Comparison of ENCODE assay signal across 22 cellular contexts in the genomic region with DNA sequence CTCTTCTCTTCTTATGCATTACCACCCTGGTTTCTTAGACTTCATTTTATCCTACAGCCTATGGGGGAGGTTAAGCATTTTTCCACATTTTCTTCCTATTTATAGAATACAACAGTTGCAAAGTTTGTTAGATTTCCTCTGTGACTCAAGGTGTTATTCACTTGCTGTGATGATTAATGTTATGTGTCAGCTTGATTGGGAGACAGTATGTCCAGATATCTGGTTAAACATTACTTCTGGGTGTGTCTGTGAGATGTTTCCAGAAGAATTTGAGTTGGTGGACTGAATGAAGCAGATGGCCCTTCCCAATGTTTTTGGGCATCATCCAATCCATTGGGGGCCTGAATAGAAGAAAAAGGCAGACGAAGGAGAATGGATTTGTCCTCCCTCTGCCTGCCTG.
DNase-seq lines count a peak whose midpoint lies in the region; ATAC-seq and TF ChIP-seq lines count a peak whose summit lies in the region.
"Had no signal": no experiment of that assay in that cellular context is flagged by ENCODE, and none has a peak within 500 bp of the region (broad histone marks: within the 10 kb centered on the region; RNA-seq: fewer than 3 reads in every experiment).

No MANE protein-coding gene starts in this region.

- H3K27ac ChIP-seq in PC-3 (ENCODE audit: low read length), result peak overlapping the region; percentile 77
- H3K27ac ChIP-seq: stomach had no signal

- no peaks in the 10 kb centered on the region for H3K79me2 ChIP-seq in PC-3 (ENCODE audit: low read length)

- H3K9ac ChIP-seq in PC-3 (ENCODE audit: low read length), result peak overlapping the region; percentile 28; the same call in 1 of the 2 replicates

- H3K4me3 ChIP-seq in PC-3 (ENCODE audit: low read length), result 0 out of 2 replicates have a peak overlapping the region, but pooled peaks have one; percentile 13
- H3K4me3 ChIP-seq in epithelial cell of esophagus (ENCODE audit: low read length), result no peak overlapping the region
- H3K4me3 ChIP-seq: dorsolateral prefrontal cortex, HAP-1, stomach had no signal

- H3K9me3 ChIP-seq in PC-3 (ENCODE audit: low read length), result no peaks in the 10 kb centered on the region
- H3K9me3 ChIP-seq: HAP-1 had no signal

- peaks cover 42% of the 10 kb centered on the region for H3K4me1 ChIP-seq in PC-3 (ENCODE audit: insufficient read depth, low read length)
- H3K4me1 ChIP-seq: HAP-1, stomach had no signal

- H2AFZ ChIP-seq in PC-3 (ENCODE audit: low read length), result no peak overlapping the region

- CTCF ChIA-PET in PC-3 (lab: Charles Lee), result no interaction called here

- POLR2A ChIA-PET in PC-3 (lab: Charles Lee; ENCODE audit: unreplicated experiment), result no interaction called here

- in situ Hi-C loops in GM13976 (cut with MboI; ENCODE audit: low sequenced_read_pairs, unreplicated experiment), result no loop called here

- no peaks in the 10 kb centered on the region for H4K20me1 ChIP-seq in PC-3 (ENCODE audit: low read length)

- peak overlapping the region; percentile 27 for H3K4me2 ChIP-seq in PC-3 (ENCODE audit: low read length)

- DNase-seq in AG08395 (ENCODE audit: low spot score) (peak; percentile 22), PC-3 (peak; percentile 77), epithelial cell of esophagus (ENCODE audit: low read depth) (peak; percentile 87), myocyte (ENCODE audit: low read depth) (peak; percentile 56), GM13976 (ENCODE audit: low spot score) (no peak), HUDEP-2 (lab: John Stamatoyannopoulos, UW; ENCODE audit: unreplicated experiment in 76 of 76) (no peak), NCI-H446 treated with DMSO at 0.1 percent for 48 hours (lab: John Stamatoyannopoulos, UW) (no peak), NCI-H2029 treated with DMSO at 0.1 percent for 48 hours (lab: John Stamatoyannopoulos, UW) (no peak)
- DNase-seq: activated CD4-positive, alpha-beta T cell treated with anti-CD3 and anti-CD28 coated beads for 36 hours; activated naive CD4-positive, alpha-beta T cell treated with anti-CD3 and anti-CD28 coated beads for 36 hours; activated T-cell treated with anti-CD3 and anti-CD28 coated beads, Interleukin-2, amount 50 U/mL, for 4 hours; amniotic stem cell; dorsolateral prefrontal cortex; KG1; left cardiac atrium; naive B cell; NCI-H187; NCI-H774; SIG-M5; stomach; trophoblast cell had no signal

- intact Hi-C loops in PC-3 (cut with micrococcal nuclease), result no loop called here

- H3K9me2 ChIP-seq in PC-3 (replicated peaks; ENCODE audit: low read length), result no peaks in the 10 kb centered on the region

- no TSS peak for BruUV-seq in PC-3 (replicated peaks; lab: Mats Ljungman, UMichigan)

- ATAC-seq in PC-3, result peak; percentile 71
- ATAC-seq: activated CD4-positive, alpha-beta T cell treated with anti-CD3 and anti-CD28 coated beads for 36 hours; activated T-cell treated with anti-CD3 and anti-CD28 coated beads, Interleukin-2, amount 50 U/mL, for 4 hours; left cardiac atrium had no signal

- no peaks in the 10 kb centered on the region for H3K36me3 ChIP-seq in PC-3 (ENCODE audit: low read depth, low read length)
- H3K36me3 ChIP-seq: HAP-1, stomach had no signal

- H3K27me3 ChIP-seq in PC-3 (ENCODE audit: low read length), result no peaks in the 10 kb centered on the region
- H3K27me3 ChIP-seq: dorsolateral prefrontal cortex, stomach had no signal

- TF ChIP-seq CTCF in PC-3 (conservative IDR thresholded peaks at IDR 0.05; ENCODE audit: low read depth, low read length) (no peak), epithelial cell of esophagus (IDR thresholded peaks at IDR 0.05; ENCODE audit: insufficient read depth, low read depth, low read length, missing control alignments) (no peak), GM13976 (IDR thresholded peaks at IDR 0.05; ENCODE audit: borderline replicate concordance, control extremely low read depth, extremely low read depth, insufficient read depth, missing control alignments) (no peak)

- H3F3A ChIP-seq in PC-3 (ENCODE audit: low read length, unreplicated experiment), result no peaks in the 10 kb centered on the region

Comparison
In these comparisons a context has a peak if more than half of its experiments do, and no peak if none do; other contexts are left out.
1. DNase-seq: peak in AG08395 (single experiment), PC-3 (single experiment), epithelial cell of esophagus (single experiment) and myocyte (single experiment); none in GM13976 (single experiment), HUDEP-2 (0 of 76), NCI-H446 treated with DMSO at 0.1 percent for 48 hours (single experiment) and NCI-H2029 treated with DMSO at 0.1 percent for 48 hours (single experiment).